ENCODE assay signal across 1 cellular context in the genomic region with DNA sequence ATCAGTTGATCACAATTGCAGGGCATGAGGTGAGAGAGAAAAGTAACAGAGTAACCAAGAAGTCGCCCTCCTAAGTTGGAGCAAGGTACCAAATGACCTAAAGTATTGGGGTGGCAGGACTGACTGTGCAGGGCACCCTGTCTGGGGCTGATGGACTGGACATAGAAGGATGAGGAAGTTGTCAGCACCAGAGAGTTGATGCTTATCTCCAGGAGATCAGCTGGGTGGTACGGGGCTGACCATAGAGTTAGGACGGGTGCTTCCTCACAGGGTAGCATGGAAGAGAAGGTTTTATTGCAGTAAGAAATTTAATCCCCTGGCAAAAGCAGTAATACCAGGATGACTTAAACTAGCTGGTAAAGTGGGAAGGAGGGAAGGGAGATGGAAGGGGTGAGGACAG.
TF ChIP-seq lines count a peak whose summit lies in the region.

No MANE protein-coding gene starts in this region.

TF ChIP-seq in IMR-90, 13 proteins besides CTCF, POLR2A, EP300 and RAD21:
- TF ChIP-seq MAFK (IDR thresholded peaks at IDR 0.05; ENCODE audit: low read depth, low read length) (no peak), NFE2L2 (IDR thresholded peaks at IDR 0.05; ENCODE audit: low read depth, low read length) (no peak)
TF ChIP-seq in IMR-90: peak in this region for 0.
